Comparison of ENCODE assay signal across 26 cellular contexts in the genomic region with DNA sequence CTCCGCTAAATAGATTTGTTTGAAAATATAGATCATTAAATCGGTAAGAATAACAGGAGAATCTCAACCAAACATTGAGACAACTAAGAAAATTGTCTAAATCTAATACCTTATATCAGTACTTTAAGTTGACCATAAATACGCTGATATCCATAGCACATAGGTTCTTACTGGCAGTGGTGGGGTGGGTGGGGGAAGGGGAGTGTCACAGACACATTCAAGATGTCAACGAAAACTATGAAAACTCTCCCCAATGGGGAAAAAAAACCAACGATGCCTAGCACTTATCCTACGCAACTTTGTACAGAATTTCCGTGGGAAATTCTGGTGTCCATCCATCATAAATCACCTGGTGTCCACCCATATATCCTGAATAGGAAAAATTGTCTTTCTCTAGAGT. TPM values are rescaled to one million over a fixed set of nuclear protein-coding genes. Genes with fewer than 3 reads are reported as not detected.
DNase-seq lines count a peak whose midpoint lies in the region; ATAC-seq and TF ChIP-seq lines count a peak whose summit lies in the region.
"Had no signal": no experiment of that assay in that cellular context is flagged by ENCODE, and none has a peak within 500 bp of the region (broad histone marks: within the 10 kb centered on the region; RNA-seq: fewer than 3 reads in every experiment).

No MANE protein-coding gene starts in this region.

- intact Hi-C loops in stomach (cut with DNase I; ENCODE audit: low total_unique reads) = no loop called here
- intact Hi-C loops in Calu3 (cut with micrococcal nuclease; ENCODE audit: unreplicated experiment) = no loop called here

- no peaks in the 10 kb centered on the region for H3K9me3 ChIP-seq in effector memory CD4-positive, alpha-beta T cell (ENCODE audit: control insufficient read depth, low read length)
- H3K9me3 ChIP-seq in stomach = no peaks in the 10 kb centered on the region
- no peaks in the 10 kb centered on the region for H3K9me3 ChIP-seq in MG63
- H3K9me3 ChIP-seq: adrenal gland, BLaER1, breast epithelium, heart right ventricle, left ventricle myocardium inferior, mucosa of descending colon, neutrophil, psoas muscle had no signal

- H3K27ac Mint-ChIP-seq in activated CD8-positive, alpha-beta T cell treated with anti-CD3 and anti-CD28 coated beads, Interleukin-2, amount 10 ng/mL, durations not matched to agents 7 days and 5 days = peak overlapping the region; percentile 97
- H3K27ac Mint-ChIP-seq in Calu3 (ENCODE audit: unreplicated experiment) = no peak overlapping the region

- H3K36me3 ChIP-seq in effector memory CD4-positive, alpha-beta T cell (ENCODE audit: control insufficient read depth, insufficient read depth, low read length) = no peaks in the 10 kb centered on the region
- H3K36me3 ChIP-seq in stomach = no peaks in the 10 kb centered on the region
- no peaks in the 10 kb centered on the region for H3K36me3 ChIP-seq in MG63
- H3K36me3 ChIP-seq: adrenal gland, BLaER1, breast epithelium, heart right ventricle, left ventricle myocardium inferior, neutrophil had no signal

- POLR2A ChIA-PET in activated CD8-positive, alpha-beta T cell treated with anti-CD3 and anti-CD28 coated beads, Interleukin-2, amount 10 ng/mL, durations not matched to agents 7 days and 5 days (lab: Charles Lee) = interaction anchor here (0.8 to 17.3 kb wide), 6 partner anchors 8 to 271 kb away, joined by 4 to 412 read pairs (median 8); partner anchors contain the start of gene TNRC6B

- 77 to 87% (median 85%) methylated on average over 7 of the region's 7 CpGs for WGBS in stomach, 5 donors

- H3K27me3 ChIP-seq in effector memory CD4-positive, alpha-beta T cell (replicated peaks; ENCODE audit: control insufficient read depth, insufficient read depth, low read length, poor library complexity, severe bottlenecking) = no peaks in the 10 kb centered on the region
- H3K27me3 ChIP-seq in stomach (no peaks in the 10 kb centered on the region), MG63 (no peaks in the 10 kb centered on the region; the same call in 1 of the 2 replicates)
- H3K27me3 ChIP-seq: BLaER1, breast epithelium, neutrophil had no signal

- H3K27me3 Mint-ChIP-seq in activated T-cell treated with anti-CD3 and anti-CD28 coated beads, Interleukin-2, amount 50 U/mL, for 4 hours (ENCODE audit: low read depth) = no peaks in the 10 kb centered on the region
- H3K27me3 Mint-ChIP-seq in activated CD8-positive, alpha-beta T cell treated with anti-CD3 and anti-CD28 coated beads, Interleukin-2, amount 10 ng/mL, durations not matched to agents 7 days and 5 days (ENCODE audit: low read depth) = no peaks in the 10 kb centered on the region
- peaks cover 88% of the 10 kb centered on the region for H3K27me3 Mint-ChIP-seq in Calu3 (ENCODE audit: unreplicated experiment)

- peak overlapping the region; percentile 81 for H3K27ac ChIP-seq in effector memory CD4-positive, alpha-beta T cell (ENCODE audit: insufficient read depth, low read length, poor library complexity, severe bottlenecking)
- peak overlapping the region in 3 of 5 donors; percentile 9 to 30 (median 15) for H3K27ac ChIP-seq in stomach
- H3K27ac ChIP-seq: adrenal gland, BLaER1, breast epithelium, left ventricle myocardium inferior, neutrophil, psoas muscle, SK-N-MC had no signal

- peak overlapping the region; percentile 92 for H3K4me3 Mint-ChIP-seq in activated T-cell treated with anti-CD3 and anti-CD28 coated beads, Interleukin-2, amount 50 U/mL, for 4 hours
- peak overlapping the region; percentile 95 for H3K4me3 Mint-ChIP-seq in activated CD8-positive, alpha-beta T cell treated with anti-CD3 and anti-CD28 coated beads, Interleukin-2, amount 10 ng/mL, durations not matched to agents 7 days and 5 days
- H3K4me3 Mint-ChIP-seq in Calu3 (ENCODE audit: low read depth, unreplicated experiment) = no peak overlapping the region

- CTCF ChIA-PET in activated CD8-positive, alpha-beta T cell treated with anti-CD3 and anti-CD28 coated beads, Interleukin-2, amount 10 ng/mL, durations not matched to agents 7 days and 5 days (lab: Charles Lee) = interaction anchor here (2.1 to 16.0 kb wide), 3 partner anchors 10 to 118 kb away, joined by 8 to 242 read pairs (median 60); no protein-coding TSS in a partner anchor
- CTCF ChIA-PET in Calu3 (lab: Charles Lee) = no interaction called here

- DNase-seq in activated T-cell treated with anti-CD3 and anti-CD28 coated beads, Interleukin-2, amount 50 U/mL, for 4 hours = no peak
- no peak for DNase-seq in activated T-cell treated with anti-CD3 and anti-CD28 coated beads, Interleukin-2, amount 50 U/mL, for 1 hour
- DNase-seq in activated CD8-positive, alpha-beta T cell treated with anti-CD3 and anti-CD28 coated beads, Interleukin-2, amount 10 ng/mL, durations not matched to agents 7 days and 5 days = peak; percentile 68
- no peak for DNase-seq in effector memory CD4-positive, alpha-beta T cell
- no peak for DNase-seq in stomach
- no peak for DNase-seq in Kasumi-1 (lab: John Stamatoyannopoulos, UW)
- no peak for DNase-seq in Calu3
- DNase-seq in MG63 = no peak
- DNase-seq: adrenal gland, HCEC 1CT, heart right ventricle, left ventricle myocardium inferior, mucosa of descending colon, NCI-H1105, NCI-H2081, NCI-H446, psoas muscle, RPMI8226, substantia nigra, T1000 had no signal

- H3K4me1 ChIP-seq in effector memory CD4-positive, alpha-beta T cell (ENCODE audit: control insufficient read depth, insufficient read depth, low read length, poor library complexity, severe bottlenecking) = peaks cover 44% of the 10 kb centered on the region
- H3K4me1 ChIP-seq in stomach = no peaks in the 10 kb centered on the region
- H3K4me1 ChIP-seq: adrenal gland, BLaER1, breast epithelium, heart right ventricle, left ventricle myocardium inferior, psoas muscle had no signal

- no peaks in the 10 kb centered on the region for H3K9me3 Mint-ChIP-seq in activated T-cell treated with anti-CD3 and anti-CD28 coated beads, Interleukin-2, amount 50 U/mL, for 4 hours
- no peaks in the 10 kb centered on the region for H3K9me3 Mint-ChIP-seq in activated CD8-positive, alpha-beta T cell treated with anti-CD3 and anti-CD28 coated beads, Interleukin-2, amount 10 ng/mL, durations not matched to agents 7 days and 5 days (ENCODE audit: insufficient read depth)
- no peaks in the 10 kb centered on the region for H3K9me3 Mint-ChIP-seq in Calu3 (ENCODE audit: low read depth, unreplicated experiment)

- TF ChIP-seq POLR2A in stomach (IDR thresholded peaks at IDR 0.05) = no peak

- H3K4me1 Mint-ChIP-seq in activated T-cell treated with anti-CD3 and anti-CD28 coated beads, Interleukin-2, amount 50 U/mL, for 4 hours (ENCODE audit: low read depth) = peaks cover 69% of the 10 kb centered on the region
- H3K4me1 Mint-ChIP-seq in activated CD8-positive, alpha-beta T cell treated with anti-CD3 and anti-CD28 coated beads, Interleukin-2, amount 10 ng/mL, durations not matched to agents 7 days and 5 days (ENCODE audit: low read depth) = peaks cover 55% of the 10 kb centered on the region
- no peaks in the 10 kb centered on the region for H3K4me1 Mint-ChIP-seq in Calu3 (ENCODE audit: low read depth, unreplicated experiment)

- BruUV-seq in Calu3 (replicated peaks; lab: Mats Ljungman, UMichigan) = no TSS peak

- peak overlapping the region; percentile 65 for H3K4me3 ChIP-seq in effector memory CD4-positive, alpha-beta T cell (ENCODE audit: insufficient read depth, low read depth, low read length, poor library complexity, severe bottlenecking)
- H3K4me3 ChIP-seq in stomach (no peak overlapping the region), MG63 (no peak overlapping the region)
- H3K4me3 ChIP-seq: adrenal gland, BLaER1, breast epithelium, left ventricle myocardium inferior, mucosa of descending colon, psoas muscle, SK-N-MC had no signal

- peaks cover 5% of the 10 kb centered on the region for H3K36me3 Mint-ChIP-seq in activated T-cell treated with anti-CD3 and anti-CD28 coated beads, Interleukin-2, amount 50 U/mL, for 4 hours (ENCODE audit: insufficient read depth)
- peaks cover 81% of the 10 kb centered on the region for H3K36me3 Mint-ChIP-seq in activated CD8-positive, alpha-beta T cell treated with anti-CD3 and anti-CD28 coated beads, Interleukin-2, amount 10 ng/mL, durations not matched to agents 7 days and 5 days (ENCODE audit: low read depth)
- H3K36me3 Mint-ChIP-seq in Calu3 (ENCODE audit: insufficient read depth, unreplicated experiment) = no peaks in the 10 kb centered on the region

- no peak for TF ChIP-seq CTCF in stomach (IDR thresholded peaks at IDR 0.05)
- no peak for TF ChIP-seq CTCF in Calu3 (IDR thresholded peaks at IDR 0.05; ENCODE audit: unreplicated experiment)

- no peak for ATAC-seq in activated T-cell treated with anti-CD3 and anti-CD28 coated beads, Interleukin-2, amount 50 U/mL, for 4 hours
- ATAC-seq in activated CD8-positive, alpha-beta T cell treated with anti-CD3 and anti-CD28 coated beads, Interleukin-2, amount 10 ng/mL, durations not matched to agents 7 days and 5 days = no peak
- ATAC-seq: heart right ventricle, psoas muscle had no signal

- TF ChIP-seq EP300 in stomach (IDR thresholded peaks at IDR 0.05) = no peak

RNA-seq across cellular contexts. Expression of gene GRAP2, which starts 6.2 kb away (rescaled TPM):
- total RNA-seq in activated T-cell treated with anti-CD3 and anti-CD28 coated beads, Interleukin-2, amount 50 U/mL, for 4 hours = 10 to 100 TPM; 19.5 to 40.4 (median 26.4) TPM
- total RNA-seq in activated CD8-positive, alpha-beta T cell treated with anti-CD3 and anti-CD28 coated beads, Interleukin-2, amount 10 ng/mL, durations not matched to agents 7 days and 5 days = 100 to 1,000 TPM; 235 to 239 TPM
- 10 to 100 TPM in 2 of 5 donors, 1 to 10 TPM in 1, not detected in 2; 3.5 to 29.1 (median 17.0) TPM for total RNA-seq in stomach
- 1 to 10 TPM in 2 of 3 donors, under 1 TPM in 1; 0.45 to 2.6 (median 1.2) TPM for polyA plus RNA-seq in stomach
- not detected in 2 replicates for total RNA-seq in Calu3 (2022)
- total RNA-seq in MG63 (2014; rRNA removed; shearing (Covaris generic); ENCODE audit: low replicate concordance) = not detected in 2 replicates
- total RNA-seq: A673, endothelial cell of umbilical vein had no signal

RNA-seq across cellular contexts. Expression of gene ENTHD1, which starts 13.5 kb away (rescaled TPM):
- under 1 TPM; 0.38 to 0.53 (median 0.41) TPM for total RNA-seq in activated T-cell treated with anti-CD3 and anti-CD28 coated beads, Interleukin-2, amount 50 U/mL, for 4 hours
- total RNA-seq in activated CD8-positive, alpha-beta T cell treated with anti-CD3 and anti-CD28 coated beads, Interleukin-2, amount 10 ng/mL, durations not matched to agents 7 days and 5 days = under 1 TPM in 1 of 2 experiments, not detected in 1; 0.11 TPM
- total RNA-seq in stomach (not detected), Calu3 (2022) (not detected in 2 replicates)
- polyA plus RNA-seq in stomach = not detected
- not detected in 2 replicates for total RNA-seq in MG63 (2014; rRNA removed; shearing (Covaris generic); ENCODE audit: low replicate concordance)
- total RNA-seq: A673, breast epithelium, endothelial cell of umbilical vein, left ventricle myocardium inferior, mucosa of descending colon, psoas muscle had no signal
- polyA plus RNA-seq: adrenal gland, endothelial cell of umbilical vein, heart right ventricle, psoas muscle had no signal

RNA-seq across cellular contexts. Expression of gene TMA7B, which starts 53.2 kb away (rescaled TPM):
- under 1 TPM; 0.61 to 0.92 (median 0.76) TPM for total RNA-seq in activated T-cell treated with anti-CD3 and anti-CD28 coated beads, Interleukin-2, amount 50 U/mL, for 4 hours
- total RNA-seq in activated CD8-positive, alpha-beta T cell treated with anti-CD3 and anti-CD28 coated beads, Interleukin-2, amount 10 ng/mL, durations not matched to agents 7 days and 5 days = 1 to 10 TPM; 8.6 to 8.7 TPM
- total RNA-seq in stomach (1 to 10 TPM in 2 of 5 donors, not detected in 3; 1.1 to 1.3 TPM), Calu3 (2022) (not detected in 2 replicates)
- polyA plus RNA-seq in stomach = not detected
- total RNA-seq in MG63 (2014; rRNA removed; shearing (Covaris generic); ENCODE audit: low replicate concordance) = not detected in 2 replicates
- total RNA-seq: A673, adrenal gland, endothelial cell of umbilical vein, heart right ventricle, left ventricle myocardium inferior, psoas muscle had no signal
- polyA plus RNA-seq: endothelial cell of umbilical vein, heart right ventricle, psoas muscle had no signal

Comparison
In these comparisons a context has a peak if more than half of its experiments do, and no peak if none do; other contexts are left out.
1. RNA of gene GRAP2, which starts 6.2 kb away (total RNA-seq): 235 to 239 TPM in activated CD8-positive, alpha-beta T cell treated with anti-CD3 and anti-CD28 coated beads, Interleukin-2, amount 10 ng/mL, durations not matched to agents 7 days and 5 days; 19.5 to 40.4 TPM in activated T-cell treated with anti-CD3 and anti-CD28 coated beads, Interleukin-2, amount 50 U/mL, for 4 hours, 3.5 to 29.1 TPM in stomach, not detected in Calu3 and not detected in MG63; every median in the first group is over 4 times any median in the second.